In genomic region chr2:113162869-113163268, GRCh38 we compare ENCODE assay signal across 14 cellular contexts. TPM values are rescaled to one million over a fixed set of nuclear protein-coding genes. Genes with fewer than 3 reads are reported as not detected.
A peak's percentile ranks its signal among the peaks of the same experiment; 100 is the strongest.
DNase-seq lines count a peak whose midpoint lies in the region; ATAC-seq lines count a peak whose summit lies in the region.
"Had no signal": no experiment of that assay in that cellular context is flagged by ENCODE, and none has a peak within 500 bp of the region (broad histone marks: within the 10 kb centered on the region; RNA-seq: fewer than 3 reads in every experiment).

No MANE protein-coding gene starts in this region.

- H3K4me1 Mint-ChIP-seq in activated naive CD8-positive, alpha-beta T cell (ENCODE audit: low read depth) = peaks cover 58% of the 10 kb centered on the region
- H3K4me1 Mint-ChIP-seq in activated naive CD8-positive, alpha-beta T cell treated with anti-CD3 and anti-CD28 coated beads for 36 hours = peaks cover 40% of the 10 kb centered on the region
- peaks cover 57 to 60% (median 58%) of the 10 kb centered on the region in 3 donors for H3K4me1 Mint-ChIP-seq in T-cell
- H3K4me1 Mint-ChIP-seq in naive thymus-derived CD4-positive, alpha-beta T cell = peaks cover 42 to 68% (median 62%) of the 10 kb centered on the region in 7 donors

- H3K27ac Mint-ChIP-seq in activated naive CD8-positive, alpha-beta T cell = peak overlapping the region; percentile 5
- H3K27ac Mint-ChIP-seq in activated naive CD8-positive, alpha-beta T cell treated with anti-CD3 and anti-CD28 coated beads for 36 hours = no peak overlapping the region
- peak overlapping the region; percentile 16 to 83 for H3K27ac Mint-ChIP-seq in T-cell
- H3K27ac Mint-ChIP-seq in naive thymus-derived CD4-positive, alpha-beta T cell = peak overlapping the region in 8 of 9 donors; percentile 11 to 70 (median 58)

- no peaks in the 10 kb centered on the region for H3K27me3 Mint-ChIP-seq in activated naive CD8-positive, alpha-beta T cell
- H3K27me3 Mint-ChIP-seq in activated naive CD8-positive, alpha-beta T cell treated with anti-CD3 and anti-CD28 coated beads for 36 hours = no peaks in the 10 kb centered on the region
- no peaks in the 10 kb centered on the region for H3K27me3 Mint-ChIP-seq in T-cell
- H3K27me3 Mint-ChIP-seq in naive thymus-derived CD4-positive, alpha-beta T cell = no peaks in the 10 kb centered on the region

- no peak for ATAC-seq in T-cell (replicated peaks in 1 of 4)
- no peak for ATAC-seq in naive thymus-derived CD4-positive, alpha-beta T cell
- ATAC-seq: GM12878, HCT116, HepG2 had no signal

- H3K36me3 ChIP-seq in naive thymus-derived CD4-positive, alpha-beta T cell (ENCODE audit: control insufficient read depth in 2 of 3, insufficient read depth in 3 of 3, low read length in 3 of 3) = no peaks in the 10 kb centered on the region
- H3K36me3 ChIP-seq: BLaER1 had no signal

- no peak overlapping the region for H3K4me3 ChIP-seq in naive thymus-derived CD4-positive, alpha-beta T cell (ENCODE audit: low read length)
- H3K4me3 ChIP-seq: BLaER1, GM12878, GM23248 had no signal

- H3K9me3 ChIP-seq in naive thymus-derived CD4-positive, alpha-beta T cell (ENCODE audit: control insufficient read depth in 2 of 3, low read length in 3 of 3) = no peaks in the 10 kb centered on the region
- H3K9me3 ChIP-seq: BLaER1 had no signal

- no peak for DNase-seq in activated naive CD8-positive, alpha-beta T cell treated with anti-CD3 and anti-CD28 coated beads for 36 hours
- DNase-seq in T-cell = no peak
- no peak for DNase-seq in naive thymus-derived CD4-positive, alpha-beta T cell
- DNase-seq in NOMO-1 treated with dmso at 0.1 percent for 144 hours (lab: John Stamatoyannopoulos, UW; ENCODE audit: unreplicated experiment) = no peak
- DNase-seq in stimulated activated CD4-positive, alpha-beta T cell treated with anti-CD3 and anti-CD28 coated beads, Interleukin-4, amount 100 ng/mL, for 1 hour = no peak
- DNase-seq: DMS79, GM23248 had no signal

- POLR2A ChIA-PET in T-cell (lab: Charles Lee) = interaction anchor here (0.5 to 1.2 kb wide), 2 partner anchors 9 to 11 kb away, joined by 4 to 5 read pairs; partner anchors contain the start of gene PSD4 (in 1 of the 2)
- POLR2A ChIA-PET in naive thymus-derived CD4-positive, alpha-beta T cell (lab: Charles Lee) = interaction anchor here (0.7 to 6.2 kb wide), 9 partner anchors 8 to 93 kb away, joined by 3 to 51 read pairs (median 5); partner anchors contain the start of gene PSD4

- no peaks in the 10 kb centered on the region for H3K36me3 Mint-ChIP-seq in activated naive CD8-positive, alpha-beta T cell
- H3K36me3 Mint-ChIP-seq in activated naive CD8-positive, alpha-beta T cell treated with anti-CD3 and anti-CD28 coated beads for 36 hours = no peaks in the 10 kb centered on the region
- H3K36me3 Mint-ChIP-seq in T-cell = no peaks in the 10 kb centered on the region
- H3K36me3 Mint-ChIP-seq in naive thymus-derived CD4-positive, alpha-beta T cell = peaks cover 0 to 3% (median 0%) of the 10 kb centered on the region in 5 donors

- no peaks in the 10 kb centered on the region for H3K9me3 Mint-ChIP-seq in activated naive CD8-positive, alpha-beta T cell (ENCODE audit: low read depth)
- H3K9me3 Mint-ChIP-seq in activated naive CD8-positive, alpha-beta T cell treated with anti-CD3 and anti-CD28 coated beads for 36 hours = no peaks in the 10 kb centered on the region
- no peaks in the 10 kb centered on the region for H3K9me3 Mint-ChIP-seq in T-cell
- H3K9me3 Mint-ChIP-seq in naive thymus-derived CD4-positive, alpha-beta T cell = no peaks in the 10 kb centered on the region

- H3K27ac ChIP-seq in naive thymus-derived CD4-positive, alpha-beta T cell (ENCODE audit: low read depth, low read length) = no peak overlapping the region
- H3K27ac ChIP-seq: BLaER1, GM23248 had no signal

- CTCF ChIA-PET in T-cell (lab: Charles Lee) = interaction anchor here (0.7 to 1.1 kb wide), 4 partner anchors 25 to 84 kb away, joined by 3 to 12 read pairs (median 4); no protein-coding TSS in a partner anchor
- CTCF ChIA-PET in naive thymus-derived CD4-positive, alpha-beta T cell (lab: Charles Lee) = interaction anchor here (0.7 to 1.0 kb wide), 5 partner anchors 11 to 244 kb away, joined by 3 to 4 read pairs (median 4); partner anchors contain the start of gene PSD4

- intact Hi-C loops in naive thymus-derived CD4-positive, alpha-beta T cell (cut with micrococcal nuclease) = no loop called here

- H3K4me1 ChIP-seq in naive thymus-derived CD4-positive, alpha-beta T cell (ENCODE audit: control insufficient read depth in 2 of 2, insufficient read depth in 2 of 2, low read length in 2 of 2) = peaks cover 18 to 45% of the 10 kb centered on the region in 2 donors

- no peak overlapping the region for H3K4me3 Mint-ChIP-seq in activated naive CD8-positive, alpha-beta T cell
- H3K4me3 Mint-ChIP-seq in activated naive CD8-positive, alpha-beta T cell treated with anti-CD3 and anti-CD28 coated beads for 36 hours = no peak overlapping the region
- peak overlapping the region in 1 of 3 donors; percentile 9 for H3K4me3 Mint-ChIP-seq in T-cell
- H3K4me3 Mint-ChIP-seq in naive thymus-derived CD4-positive, alpha-beta T cell = peak overlapping the region in 5 of 10 donors; percentile 0 to 50 (median 4)

- H3K27me3 ChIP-seq in naive thymus-derived CD4-positive, alpha-beta T cell (ENCODE audit: control insufficient read depth in 2 of 2, insufficient read depth in 2 of 2, low read length in 2 of 2) = no peaks in the 10 kb centered on the region

RNA-seq across cellular contexts. Expression of gene PSD4, which starts 10.9 kb away (rescaled TPM):
- 100 to 1,000 TPM; 194 to 198 TPM for total RNA-seq in activated naive CD8-positive, alpha-beta T cell treated with anti-CD3 and anti-CD28 coated beads for 36 hours
- total RNA-seq in T-cell = 100 to 1,000 TPM; 145 to 217 (median 150) TPM
- 100 to 1,000 TPM in 4 of 5 experiments, 10 to 100 TPM in 1; 96.4 to 399 (median 167) TPM for total RNA-seq in naive thymus-derived CD4-positive, alpha-beta T cell
- 10 to 100 TPM; 28.0 to 50.4 TPM for polyA plus RNA-seq in naive thymus-derived CD4-positive, alpha-beta T cell
- total RNA-seq: G401 had no signal

RNA-seq across cellular contexts. Expression of gene IL1RN, which starts 35.5 kb away (rescaled TPM):
- total RNA-seq in activated naive CD8-positive, alpha-beta T cell treated with anti-CD3 and anti-CD28 coated beads for 36 hours = under 1 TPM; 0.19 to 0.30 TPM
- total RNA-seq in T-cell = not detected
- 10 to 100 TPM in 1 of 5 experiments, 1 to 10 TPM in 4; 1.7 to 14.3 (median 2.3) TPM for total RNA-seq in naive thymus-derived CD4-positive, alpha-beta T cell
- polyA plus RNA-seq in naive thymus-derived CD4-positive, alpha-beta T cell = not detected
- total RNA-seq: A673, G401, GM12878, GM23248 had no signal
- polyA plus RNA-seq: GM23248 had no signal
